10 cellular contexts compared by ENCODE assay signal in genomic region chr21:15050588-15051377, GRCh38. TPM values are rescaled to one million over a fixed set of nuclear protein-coding genes. Genes with fewer than 3 reads are reported as not detected.
DNase-seq lines count a peak whose midpoint lies in the region; ATAC-seq and TF ChIP-seq lines count a peak whose summit lies in the region.
"Had no signal": no experiment of that assay in that cellular context is flagged by ENCODE, and none has a peak within 500 bp of the region (broad histone marks: within the 10 kb centered on the region; RNA-seq: fewer than 3 reads in every experiment).

No MANE protein-coding gene starts in this region.

- POLR2A ChIA-PET in activated CD4-positive, alpha-beta T cell treated with anti-CD3 and anti-CD28 coated beads, Interleukin-2, amount 10 ng/mL, durations not matched to agents 7 days and 5 days (lab: Charles Lee) = no interaction called here
- POLR2A ChIA-PET in WTC11 (lab: Charles Lee) = interaction anchor here (1.1 kb wide), 1 partner anchor 240 kb away, joined by 3 read pairs; no protein-coding TSS in a partner anchor

- no peak for DNase-seq in activated CD4-positive, alpha-beta T cell treated with anti-CD3 and anti-CD28 coated beads, Interleukin-2, amount 10 ng/mL, durations not matched to agents 7 days and 5 days
- DNase-seq in activated CD4-positive, alpha-beta T cell treated with anti-CD3 and anti-CD28 coated beads for 48 hours = no peak
- DNase-seq in WTC11 (ENCODE audit: low spot score) (peak; percentile 26), iPS-NIHi7 (ENCODE audit: extremely low spot score) (peak; percentile 36), NCI-H1694 (lab: John Stamatoyannopoulos, UW) (no peak)
- no peak for DNase-seq in stimulated activated CD4-positive, alpha-beta T cell treated with anti-CD3 and anti-CD28 coated beads, Interleukin-15, amount 100 ng/mL, for 24 hours
- DNase-seq: adrenal gland, SHP77 had no signal

- H3K9me3 Mint-ChIP-seq in activated CD4-positive, alpha-beta T cell treated with anti-CD3 and anti-CD28 coated beads, Interleukin-2, amount 10 ng/mL, durations not matched to agents 7 days and 5 days = peaks cover 11% of the 10 kb centered on the region
- H3K9me3 Mint-ChIP-seq in WTC11 = peaks cover 7% of the 10 kb centered on the region; the same call in 1 of the 2 replicates
- H3K9me3 Mint-ChIP-seq in stimulated activated memory B cell treated with anti-CD40 and anti-IgM and Interleukin-4, amounts not matched to agents 10 μg/mL and 1 μg/mL and 100 μg/mL, for 72 hours = no peaks in the 10 kb centered on the region

- no peaks in the 10 kb centered on the region for H3K27me3 Mint-ChIP-seq in activated CD4-positive, alpha-beta T cell treated with anti-CD3 and anti-CD28 coated beads, Interleukin-2, amount 10 ng/mL, durations not matched to agents 7 days and 5 days
- H3K27me3 Mint-ChIP-seq in WTC11 (ENCODE audit: low read depth) = no peaks in the 10 kb centered on the region
- H3K27me3 Mint-ChIP-seq in stimulated activated memory B cell treated with anti-CD40 and anti-IgM and Interleukin-4, amounts not matched to agents 10 μg/mL and 1 μg/mL and 100 μg/mL, for 72 hours = no peaks in the 10 kb centered on the region

- H3K36me3 Mint-ChIP-seq in activated CD4-positive, alpha-beta T cell treated with anti-CD3 and anti-CD28 coated beads, Interleukin-2, amount 10 ng/mL, durations not matched to agents 7 days and 5 days (ENCODE audit: low read depth) = peaks cover 12% of the 10 kb centered on the region
- H3K36me3 Mint-ChIP-seq in WTC11 = 0 out of 2 replicates have a peak, but pooled peaks cover 6% of the 10 kb centered on the region
- H3K36me3 Mint-ChIP-seq in stimulated activated memory B cell treated with anti-CD40 and anti-IgM and Interleukin-4, amounts not matched to agents 10 μg/mL and 1 μg/mL and 100 μg/mL, for 72 hours = peaks cover 12% of the 10 kb centered on the region

- H3K4me1 Mint-ChIP-seq in activated CD4-positive, alpha-beta T cell treated with anti-CD3 and anti-CD28 coated beads, Interleukin-2, amount 10 ng/mL, durations not matched to agents 7 days and 5 days = peaks cover 53% of the 10 kb centered on the region
- peaks cover 51% of the 10 kb centered on the region for H3K4me1 Mint-ChIP-seq in WTC11
- H3K4me1 Mint-ChIP-seq in stimulated activated memory B cell treated with anti-CD40 and anti-IgM and Interleukin-4, amounts not matched to agents 10 μg/mL and 1 μg/mL and 100 μg/mL, for 72 hours = peaks cover 56% of the 10 kb centered on the region

- ATAC-seq in WTC11 (peak; percentile 98), HG03045 (IDR thresholded peaks at IDR 0.05; ENCODE audit: unreplicated experiment) (no peak)
- no peak for ATAC-seq in stimulated activated memory B cell treated with anti-CD40 and anti-IgM and Interleukin-4, amounts not matched to agents 10 μg/mL and 1 μg/mL and 100 μg/mL, for 72 hours

- CTCF ChIA-PET in activated CD4-positive, alpha-beta T cell treated with anti-CD3 and anti-CD28 coated beads, Interleukin-2, amount 10 ng/mL, durations not matched to agents 7 days and 5 days (lab: Charles Lee) = no interaction called here
- CTCF ChIA-PET in WTC11 (lab: Charles Lee) = interaction anchor here (0.6 to 1.2 kb wide), 2 partner anchors 14 to 405 kb away, joined by 3 read pairs; partner anchors contain the start of gene NRIP1

- H3K4me3 Mint-ChIP-seq in activated CD4-positive, alpha-beta T cell treated with anti-CD3 and anti-CD28 coated beads, Interleukin-2, amount 10 ng/mL, durations not matched to agents 7 days and 5 days = peak overlapping the region; percentile 40
- H3K4me3 Mint-ChIP-seq in WTC11 = peak overlapping the region; percentile 33
- no peak overlapping the region for H3K4me3 Mint-ChIP-seq in stimulated activated memory B cell treated with anti-CD40 and anti-IgM and Interleukin-4, amounts not matched to agents 10 μg/mL and 1 μg/mL and 100 μg/mL, for 72 hours

- no peak for TF ChIP-seq CTCF in WTC11 (IDR thresholded peaks at IDR 0.05)

- H3K27ac Mint-ChIP-seq in activated CD4-positive, alpha-beta T cell treated with anti-CD3 and anti-CD28 coated beads, Interleukin-2, amount 10 ng/mL, durations not matched to agents 7 days and 5 days = peak overlapping the region; percentile 72
- H3K27ac Mint-ChIP-seq in WTC11 = peak overlapping the region; percentile 94
- peak overlapping the region; percentile 69 for H3K27ac Mint-ChIP-seq in stimulated activated memory B cell treated with anti-CD40 and anti-IgM and Interleukin-4, amounts not matched to agents 10 μg/mL and 1 μg/mL and 100 μg/mL, for 72 hours

TF ChIP-seq in WTC11, 78 proteins besides CTCF, POLR2A, EP300 and RAD21:
- no peak for TF ChIP-seq CDX4 (CRISPR knock-in tag; IDR thresholded peaks at IDR 0.05; ENCODE audit: borderline replicate concordance)
- TF ChIP-seq ZBTB43 (CRISPR knock-in tag; IDR thresholded peaks at IDR 0.05) = no peak
- no peak for TF ChIP-seq TEAD4 (CRISPR knock-in tag; IDR thresholded peaks at IDR 0.05)
- TF ChIP-seq HMGXB4 (CRISPR knock-in tag; IDR thresholded peaks at IDR 0.05) = no peak
- no peak for TF ChIP-seq ZNF121 (CRISPR knock-in tag; IDR thresholded peaks at IDR 0.05)
- no peak for TF ChIP-seq FOXK1 (CRISPR knock-in tag; IDR thresholded peaks at IDR 0.05)
- TF ChIP-seq FOXJ3 (CRISPR knock-in tag; IDR thresholded peaks at IDR 0.05; ENCODE audit: borderline replicate concordance) = no peak
- no peak for TF ChIP-seq NFE2L1 (CRISPR knock-in tag; IDR thresholded peaks at IDR 0.05)
- no peak for TF ChIP-seq ZNF317 (CRISPR knock-in tag; IDR thresholded peaks at IDR 0.05; ENCODE audit: borderline replicate concordance, low read depth)
- no peak for TF ChIP-seq ELF4 (CRISPR knock-in tag; IDR thresholded peaks at IDR 0.05; ENCODE audit: low read depth)
- TF ChIP-seq SOX15 (CRISPR knock-in tag; IDR thresholded peaks at IDR 0.05) = no peak
- TF ChIP-seq E2F1 (CRISPR knock-in tag; IDR thresholded peaks at IDR 0.05) = no peak
- TF ChIP-seq TEAD1 (CRISPR knock-in tag; IDR thresholded peaks at IDR 0.05) = no peak

RNA-seq across cellular contexts. Expression of gene NRIP1, which starts 14.0 kb away (rescaled TPM):
- total RNA-seq in activated CD4-positive, alpha-beta T cell treated with anti-CD3 and anti-CD28 coated beads, Interleukin-2, amount 10 ng/mL, durations not matched to agents 7 days and 5 days = 10 to 100 TPM; 12.0 to 13.8 TPM
- total RNA-seq in WTC11 (2021) = 8.0 to 10.3 TPM (median 8.8 TPM) in 3 replicates

Comparison
In these comparisons a context has a peak if more than half of its experiments do, and no peak if none do; other contexts are left out.
1. DNase-seq: peak in WTC11 (single experiment) and iPS-NIHi7 (single experiment); none in activated CD4-positive, alpha-beta T cell treated with anti-CD3 and anti-CD28 coated beads, Interleukin-2, amount 10 ng/mL, durations not matched to agents 7 days and 5 days (single experiment), activated CD4-positive, alpha-beta T cell treated with anti-CD3 and anti-CD28 coated beads for 48 hours (single experiment), stimulated activated CD4-positive, alpha-beta T cell treated with anti-CD3 and anti-CD28 coated beads, Interleukin-15, amount 100 ng/mL, for 24 hours (single experiment) and NCI-H1694 (single experiment).
2. Peak in every context shown above with its lines, with median percentiles within 50 percentile points of each other: H3K27ac Mint-ChIP-seq.